Comparison of ENCODE assay signal across 6 cellular contexts in genomic region chr6:164424489-164424888, GRCh38.
"Had no signal": no experiment of that assay in that cellular context is flagged by ENCODE, and none has a peak within 500 bp of the region (broad histone marks: within the 10 kb centered on the region; RNA-seq: fewer than 3 reads in every experiment).

No MANE protein-coding gene starts in this region.

- DNase-seq: IMR-90, KBM-7, KG1 had no signal

- H3K27ac ChIP-seq: HL-60, KMS-11 had no signal

- H3K4me3 ChIP-seq: K562 had no signal
